8 cellular contexts compared by ENCODE assay signal in genomic region chr17:76683011-76683755, GRCh38. TPM values are rescaled to one million over a fixed set of nuclear protein-coding genes. Genes with fewer than 3 reads are reported as not detected.
DNase-seq lines count a peak whose midpoint lies in the region; ATAC-seq and TF ChIP-seq lines count a peak whose summit lies in the region.
"Had no signal": no experiment of that assay in that cellular context is flagged by ENCODE, and none has a peak within 500 bp of the region (broad histone marks: within the 10 kb centered on the region; RNA-seq: fewer than 3 reads in every experiment).

No MANE protein-coding gene starts in this region.

- no peak overlapping the region for H2BK20ac ChIP-seq in H9 (ENCODE audit: low read depth, low read length, poor library complexity, severe bottlenecking)

- no peak overlapping the region for H3K27ac ChIP-seq in H9 (ENCODE audit: insufficient read length, low read depth, low read length)
- H3K27ac ChIP-seq: left lung had no signal

- in situ Hi-C loops in astrocyte of the cerebellum (cut with HindIII; ENCODE audit: low sequenced_read_pairs): no loop called here

- TF ChIP-seq CTCF in H9 (conservative IDR thresholded peaks at IDR 0.05) (peak; percentile 66), astrocyte of the cerebellum (IDR thresholded peaks at IDR 0.05; ENCODE audit: low read depth, low read length, missing control alignments) (peak; percentile 4), nephron (IDR thresholded peaks at IDR 0.05; ENCODE audit: unreplicated experiment in 3 of 3) (no peak)
- no peak for TF ChIP-seq CTCF in activated CD8-positive, alpha-beta T cell treated with anti-CD3 and anti-CD28 coated beads for 36 hours (IDR thresholded peaks at IDR 0.05)

- H2BK120ac ChIP-seq in H9 (ENCODE audit: low read depth, low read length, poor library complexity, severe bottlenecking): no peak overlapping the region

- no peak for ATAC-seq in GM21390 (IDR thresholded peaks at IDR 0.05; ENCODE audit: unreplicated experiment)
- no peak for ATAC-seq in activated CD8-positive, alpha-beta T cell treated with anti-CD3 and anti-CD28 coated beads for 36 hours
- ATAC-seq: activated T-helper 17 cell treated with anti-CD3 and anti-CD28 coated beads, Interleukin-2, amount 50 U/mL, for 72 hours had no signal

- peak overlapping the region in 2 of 3 experiments; percentile 53 to 59; a peak in 3 of 7 replicates for H3K27ac Mint-ChIP-seq in H9
- H3K27ac Mint-ChIP-seq in nephron: peak overlapping the region; percentile 76 to 93 (median 88)
- no peak overlapping the region for H3K27ac Mint-ChIP-seq in activated CD8-positive, alpha-beta T cell treated with anti-CD3 and anti-CD28 coated beads for 36 hours

- H3K4me3 ChIP-seq in astrocyte of the cerebellum (ENCODE audit: low read depth, low read length): no peak overlapping the region
- H3K4me3 ChIP-seq: left lung had no signal

- peaks cover 20 to 38% of the 10 kb centered on the region in 2 experiments for H3K4me1 Mint-ChIP-seq in H9
- peaks cover 63% of the 10 kb centered on the region for H3K4me1 Mint-ChIP-seq in nephron
- H3K4me1 Mint-ChIP-seq in activated CD8-positive, alpha-beta T cell treated with anti-CD3 and anti-CD28 coated beads for 36 hours (ENCODE audit: low read depth): peaks cover 5% of the 10 kb centered on the region

- no peaks in the 10 kb centered on the region for H4K20me1 ChIP-seq in H9 (ENCODE audit: control insufficient read depth, insufficient read depth, insufficient read length)

- CTCF ChIA-PET in activated CD8-positive, alpha-beta T cell treated with anti-CD3 and anti-CD28 coated beads for 36 hours (lab: Charles Lee): interaction anchor here (0.9 to 3.3 kb wide), 5 partner anchors 11 to 162 kb away, joined by 3 to 41 read pairs (median 3); no protein-coding TSS in a partner anchor

- no peaks in the 10 kb centered on the region; a peak in 1 of 5 replicates for H3K9me3 Mint-ChIP-seq in H9
- H3K9me3 Mint-ChIP-seq in nephron: no peaks in the 10 kb centered on the region
- no peaks in the 10 kb centered on the region for H3K9me3 Mint-ChIP-seq in activated CD8-positive, alpha-beta T cell treated with anti-CD3 and anti-CD28 coated beads for 36 hours
- H3K9me3 Mint-ChIP-seq: activated T-helper 17 cell treated with anti-CD3 and anti-CD28 coated beads, Interleukin-2, amount 50 U/mL, for 72 hours had no signal

- H3K14ac ChIP-seq in H9 (ENCODE audit: insufficient read depth, low read length): no peak overlapping the region; the same call in 1 of the 2 replicates

- peaks cover 0 to 4% (median 0%) of the 10 kb centered on the region in 3 experiments; a peak in 1 of 7 replicates for H3K36me3 Mint-ChIP-seq in H9 (ENCODE audit: insufficient read depth in 1 of 3, low read depth in 3 of 3)
- no peaks in the 10 kb centered on the region for H3K36me3 Mint-ChIP-seq in nephron (ENCODE audit: low read depth)
- H3K36me3 Mint-ChIP-seq in activated CD8-positive, alpha-beta T cell treated with anti-CD3 and anti-CD28 coated beads for 36 hours (ENCODE audit: low read depth): no peaks in the 10 kb centered on the region

- no peak overlapping the region for H2BK5ac ChIP-seq in H9 (ENCODE audit: insufficient read length, low read length)

- 100% methylated on average over 2 of the region's 18 CpGs for WGBS in H9 (ENCODE audit: extremely low coverage, insufficient read length, low lambda C conversion rate)

- no peak overlapping the region for H4K91ac ChIP-seq in H9 (ENCODE audit: insufficient read length, low read depth, low read length)

- H4K8ac ChIP-seq in H9 (replicated peaks; ENCODE audit: insufficient read length, low read depth, low read length): no peak overlapping the region

- no peak for DNase-seq in H9
- DNase-seq in astrocyte of the cerebellum (ENCODE audit: low read depth): no peak
- DNase-seq in UCSD-AML1 (lab: John Stamatoyannopoulos, UW; ENCODE audit: unreplicated experiment): no peak
- no peak for DNase-seq in activated CD8-positive, alpha-beta T cell treated with anti-CD3 and anti-CD28 coated beads for 36 hours
- DNase-seq: left lung had no signal

- intact Hi-C loops in activated CD8-positive, alpha-beta T cell treated with anti-CD3 and anti-CD28 coated beads for 36 hours (cut with micrococcal nuclease): no loop called here

- no peak overlapping the region for H2AFZ ChIP-seq in H9 (ENCODE audit: low read length)

- no peaks in the 10 kb centered on the region for H3K27me3 ChIP-seq in H9 (ENCODE audit: insufficient read depth, low read length)
- H3K27me3 ChIP-seq: left lung had no signal

- H3K4ac ChIP-seq in H9 (ENCODE audit: low read depth, low read length): no peak overlapping the region

- peaks cover 3% of the 10 kb centered on the region; the same call in 1 of the 2 replicates for H3K4me1 ChIP-seq in H9 (ENCODE audit: insufficient read depth, low read length)

- H3K4me3 Mint-ChIP-seq in H9: 0 out of 5 replicates have a peak overlapping the region, but pooled peaks of 1 of the 2 experiments have one; percentile 2
- H3K4me3 Mint-ChIP-seq in nephron: no peak overlapping the region
- no peak overlapping the region for H3K4me3 Mint-ChIP-seq in activated CD8-positive, alpha-beta T cell treated with anti-CD3 and anti-CD28 coated beads for 36 hours
- H3K4me3 Mint-ChIP-seq: activated T-helper 17 cell treated with anti-CD3 and anti-CD28 coated beads, Interleukin-2, amount 50 U/mL, for 72 hours had no signal

- H3K4me2 ChIP-seq in H9 (ENCODE audit: insufficient read depth, insufficient read length, low read length): no peak overlapping the region

- no peak overlapping the region for H3T11ph ChIP-seq in H9 (ENCODE audit: low read length)

- H3K79me2 ChIP-seq in H9 (ENCODE audit: insufficient read depth, low read length): no peaks in the 10 kb centered on the region

- no peak overlapping the region for H3K18ac ChIP-seq in H9 (ENCODE audit: insufficient read length, low read depth, low read length)

- POLR2A ChIA-PET in activated CD8-positive, alpha-beta T cell treated with anti-CD3 and anti-CD28 coated beads for 36 hours (lab: Charles Lee): no interaction called here

- no peak overlapping the region for H3K56ac ChIP-seq in H9 (ENCODE audit: insufficient read length, low read depth, low read length)

- no peak overlapping the region for H2AK5ac ChIP-seq in H9 (ENCODE audit: insufficient read length, low read length)

- no peaks in the 10 kb centered on the region for H3K27me3 Mint-ChIP-seq in H9 (ENCODE audit: low read depth)
- no peaks in the 10 kb centered on the region for H3K27me3 Mint-ChIP-seq in nephron (ENCODE audit: low read depth)
- H3K27me3 Mint-ChIP-seq in activated CD8-positive, alpha-beta T cell treated with anti-CD3 and anti-CD28 coated beads for 36 hours: no peaks in the 10 kb centered on the region
- H3K27me3 Mint-ChIP-seq: activated T-helper 17 cell treated with anti-CD3 and anti-CD28 coated beads, Interleukin-2, amount 50 U/mL, for 72 hours had no signal

- H4K5ac ChIP-seq in H9 (ENCODE audit: insufficient read length, low read depth, low read length): no peak overlapping the region

- H2BK15ac ChIP-seq in H9 (ENCODE audit: low read depth, low read length): no peak overlapping the region

- H3K9me3 ChIP-seq in H9 (ENCODE audit: control insufficient read depth, low read depth, low read length): no peaks in the 10 kb centered on the region
- H3K9me3 ChIP-seq: left lung had no signal

- no peaks in the 10 kb centered on the region for H3K23me2 ChIP-seq in H9 (ENCODE audit: insufficient read length, low read depth, low read length, poor library complexity, severe bottlenecking)

- H3K23ac ChIP-seq in H9 (ENCODE audit: insufficient read length, low read depth, low read length): no peak overlapping the region

- no peak overlapping the region for H2BK12ac ChIP-seq in H9 (ENCODE audit: insufficient read length, low read depth, low read length)

- H3K9ac ChIP-seq in H9 (ENCODE audit: extremely low read depth, insufficient read length, low read length): no peak overlapping the region

- no peaks in the 10 kb centered on the region for H3K79me1 ChIP-seq in H9 (ENCODE audit: insufficient read depth, low read depth, low read length, poor library complexity, severe bottlenecking)

RNA-seq across cellular contexts. Expression of gene MXRA7, which starts 27.6 kb away (rescaled TPM):
- total RNA-seq in H9 (2021): 28.2 TPM in 2 replicates
- total RNA-seq in activated CD8-positive, alpha-beta T cell treated with anti-CD3 and anti-CD28 coated beads for 36 hours: 1 to 10 TPM; 8.4 to 8.6 TPM

RNA-seq across cellular contexts. Expression of gene ST6GALNAC1, which starts 39.6 kb away (rescaled TPM):
- not detected in 2 replicates for total RNA-seq in H9 (2021)
- not detected for total RNA-seq in activated CD8-positive, alpha-beta T cell treated with anti-CD3 and anti-CD28 coated beads for 36 hours

RNA-seq across cellular contexts. Expression of gene JMJD6, which starts 43.2 kb away (rescaled TPM):
- total RNA-seq in H9 (2021): 26.3 and 28.9 TPM in 2 replicates
- 10 to 100 TPM; 77.9 to 80.3 TPM for total RNA-seq in activated CD8-positive, alpha-beta T cell treated with anti-CD3 and anti-CD28 coated beads for 36 hours

RNA-seq across cellular contexts. Expression of gene METTL23, which starts 43.5 kb away (rescaled TPM):
- total RNA-seq in H9 (2021): 25.6 and 29.9 TPM in 2 replicates
- 10 to 100 TPM; 30.7 to 30.9 TPM for total RNA-seq in activated CD8-positive, alpha-beta T cell treated with anti-CD3 and anti-CD28 coated beads for 36 hours

RNA-seq across cellular contexts. Expression of gene SRSF2, which starts 53.9 kb away (rescaled TPM):
- 578 and 591 TPM in 2 replicates for total RNA-seq in H9 (2021)
- 100 to 1,000 TPM; 344 to 364 TPM for total RNA-seq in activated CD8-positive, alpha-beta T cell treated with anti-CD3 and anti-CD28 coated beads for 36 hours

Comparison
In these comparisons a context has a peak if more than half of its experiments do, and no peak if none do; other contexts are left out.
1. CTCF ChIP-seq: peak in H9 (single experiment) and astrocyte of the cerebellum (single experiment); none in nephron (0 of 3) and activated CD8-positive, alpha-beta T cell treated with anti-CD3 and anti-CD28 coated beads for 36 hours (single experiment).